In genomic region chr6:7106215-7106751, GRCh38 we compare ENCODE assay signal across 8 cellular contexts. TPM values are rescaled to one million over a fixed set of nuclear protein-coding genes. Genes with fewer than 3 reads are reported as not detected.
DNase-seq lines count a peak whose midpoint lies in the region; ATAC-seq and TF ChIP-seq lines count a peak whose summit lies in the region.

No MANE protein-coding gene starts in this region.

- TF ChIP-seq EP300 in esophagus muscularis mucosa (IDR thresholded peaks at IDR 0.05), result no peak

- TF ChIP-seq CTCF in Peyer's patch (IDR thresholded peaks at IDR 0.05) (no peak), esophagus muscularis mucosa (IDR thresholded peaks at IDR 0.05) (no peak), prostate gland (IDR thresholded peaks at IDR 0.05) (no peak)

- H3K27ac ChIP-seq in Peyer's patch (peak overlapping the region; percentile 89 to 98 (median 95)), esophagus muscularis mucosa (replicated peaks in 1 of 4) (peak overlapping the region; percentile 95 to 99 (median 98)), prostate gland (peak overlapping the region; percentile 88 to 97)

- H3K27me3 ChIP-seq in Peyer's patch (no peaks in the 10 kb centered on the region), esophagus muscularis mucosa (no peaks in the 10 kb centered on the region), prostate gland (replicated peaks; ENCODE audit: insufficient read depth) (no peaks in the 10 kb centered on the region)

- TF ChIP-seq POLR2A in Peyer's patch (IDR thresholded peaks at IDR 0.05) (no peak), esophagus muscularis mucosa (IDR thresholded peaks at IDR 0.05; ENCODE audit: low read depth) (no peak), prostate gland (IDR thresholded peaks at IDR 0.05) (no peak)

- H3K9me3 ChIP-seq in Peyer's patch, result no peaks in the 10 kb centered on the region
- H3K9me3 ChIP-seq in esophagus muscularis mucosa, result no peaks in the 10 kb centered on the region
- H3K9me3 ChIP-seq in prostate gland, result no peaks in the 10 kb centered on the region

- H3K4me1 ChIP-seq in Peyer's patch (peaks cover 0 to 15% (median 2%) of the 10 kb centered on the region in 4 donors), esophagus muscularis mucosa (peaks cover 12 to 31% (median 27%) of the 10 kb centered on the region in 4 donors), prostate gland (replicated peaks) (no peaks in the 10 kb centered on the region)

- intact Hi-C loops in esophagus muscularis mucosa (cut with DNase I) (loop anchor here (5.0 to 10.0 kb wide), 4 partner anchors 36 to 381 kb away; no protein-coding TSS in a partner anchor), prostate gland (cut with DNase I) (loop anchor here (5.0 kb wide), 1 partner anchor 131 kb away; no protein-coding TSS in a partner anchor)

- no peaks in the 10 kb centered on the region for H3K36me3 ChIP-seq in Peyer's patch
- no peaks in the 10 kb centered on the region for H3K36me3 ChIP-seq in esophagus muscularis mucosa
- no peaks in the 10 kb centered on the region for H3K36me3 ChIP-seq in prostate gland

- no peak for ATAC-seq in HG03460 (IDR thresholded peaks at IDR 0.05; ENCODE audit: unreplicated experiment)

- DNase-seq in Peyer's patch (no peak), esophagus muscularis mucosa (ENCODE audit: extremely low spot score) (no peak), prostate gland (ENCODE audit: low spot score) (no peak), NCI-H2171 treated with DMSO at 0.1 percent for 48 hours (lab: John Stamatoyannopoulos, UW) (no peak), cortex of kidney (lab: John Stamatoyannopoulos, UW) (no peak), NCI-H524 treated with DMSO at 0.1 percent for 48 hours (lab: John Stamatoyannopoulos, UW) (no peak)

- WGBS in esophagus muscularis mucosa, result 48% methylated on average over 10 of the region's 10 CpGs
- 40% methylated on average over 10 of the region's 10 CpGs for WGBS in prostate gland

- H3K4me3 ChIP-seq in GM08714 (ENCODE audit: low read length), result peak overlapping the region; percentile 77; the same call in 1 of the 2 replicates
- H3K4me3 ChIP-seq in Peyer's patch, result peak overlapping the region in 3 of 4 donors; percentile 79 to 95 (median 92)
- H3K4me3 ChIP-seq in esophagus muscularis mucosa, result peak overlapping the region; percentile 78 to 99 (median 90)
- H3K4me3 ChIP-seq in prostate gland, result no peak overlapping the region

RNA-seq across cellular contexts. Expression of gene RREB1, which starts 1.5 kb away (rescaled TPM):
- 100 to 1,000 TPM in 3 of 4 donors, 10 to 100 TPM in 1; 65.0 to 118 (median 113) TPM for total RNA-seq in Peyer's patch
- 10 to 100 TPM; 17.7 to 36.6 (median 28.8) TPM for total RNA-seq in esophagus muscularis mucosa
- 10 to 100 TPM; 58.4 to 71.0 TPM for total RNA-seq in prostate gland

Comparison
In these comparisons a context has a peak if more than half of its experiments do, and no peak if none do; other contexts are left out.
1. H3K4me3 ChIP-seq: peak in GM08714 (single experiment), Peyer's patch (3 of 4) and esophagus muscularis mucosa (4 of 4); none in prostate gland (0 of 2).
2. Peak in every context shown above with its lines, with median percentiles within 50 percentile points of each other: H3K27ac ChIP-seq.